8 cellular contexts compared by ENCODE assay signal in the genomic region with DNA sequence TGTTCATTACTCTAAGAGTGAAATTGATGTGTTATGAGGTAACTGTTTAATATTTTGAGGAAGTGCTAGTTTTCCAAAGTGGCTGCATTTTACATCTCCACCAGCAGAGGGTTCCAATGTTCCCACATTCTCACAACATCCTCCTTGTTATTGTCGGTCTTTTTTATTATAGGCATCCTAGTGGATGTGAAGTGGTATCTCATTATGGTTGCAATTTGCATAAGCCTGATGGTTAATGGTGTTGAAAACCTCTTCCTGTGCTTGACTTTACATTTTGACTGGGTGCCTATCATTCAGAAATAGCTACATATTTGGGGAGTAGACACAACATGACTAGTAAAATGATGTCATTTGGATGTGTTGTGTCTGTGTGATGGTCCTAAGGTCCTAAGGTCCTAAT.
DNase-seq lines count a peak whose midpoint lies in the region; ATAC-seq, FAIRE-seq and TF ChIP-seq lines count a peak whose summit lies in the region.

No MANE protein-coding gene starts in this region.

- no peak overlapping the region for H3K4me2 ChIP-seq in astrocyte (ENCODE audit: low read length)

- H2AFZ ChIP-seq in astrocyte (ENCODE audit: low read depth, low read length) = no peak overlapping the region

- H3K36me3 ChIP-seq in astrocyte (ENCODE audit: insufficient read depth, low read length) (no peaks in the 10 kb centered on the region), liver (ENCODE audit: control insufficient read depth in 4 of 4, insufficient read depth in 3 of 4, low read depth in 1 of 4, low read length in 3 of 4) (no peaks in the 10 kb centered on the region)

- no peak overlapping the region for H3K4me3 ChIP-seq in astrocyte (ENCODE audit: insufficient read depth, low read depth, low read length)
- no peak overlapping the region for H3K4me3 ChIP-seq in liver (ENCODE audit: low read depth in 1 of 3, low read length in 3 of 3)

- H3K9ac ChIP-seq in astrocyte (ENCODE audit: low read length) (no peak overlapping the region), liver (ENCODE audit: low read depth in 1 of 2, low read length in 2 of 2) (no peak overlapping the region)

- ATAC-seq in GM18508 (IDR thresholded peaks at IDR 0.05; ENCODE audit: insufficient read depth, unreplicated experiment) (peak; percentile 78), HG02885 (IDR thresholded peaks at IDR 0.05; ENCODE audit: poor library complexity, unreplicated experiment) (peak; percentile 81)

- no peaks in the 10 kb centered on the region for H4K20me1 ChIP-seq in astrocyte (ENCODE audit: insufficient read depth, low read length)

- H3K27ac ChIP-seq in astrocyte (ENCODE audit: low read depth, low read length) (no peak overlapping the region), liver (ENCODE audit: low read depth in 1 of 2, low read length in 2 of 2) (no peak overlapping the region)

- DNase-seq in Ammon's horn (ENCODE audit: low spot score) (peak; percentile 25), NCI-H1694 (lab: John Stamatoyannopoulos, UW) (peak; percentile 61), astrocyte (ENCODE audit: low read depth) (peak; percentile 11), globus pallidus (ENCODE audit: low spot score) (no peak)
- DNase-seq in central memory CD4-positive, alpha-beta T cell = no peak

- H3K4me3 Mint-ChIP-seq in astrocyte (ENCODE audit: unreplicated experiment) = no peak overlapping the region

- H3K79me2 ChIP-seq in astrocyte (ENCODE audit: insufficient read depth, low read length) = no peaks in the 10 kb centered on the region

- H3K4me1 ChIP-seq in astrocyte (ENCODE audit: insufficient read depth, low read length) (no peaks in the 10 kb centered on the region), liver (ENCODE audit: control insufficient read depth in 4 of 4, insufficient read depth in 4 of 4, low read length in 3 of 4) (no peaks in the 10 kb centered on the region)

- H3K9me3 ChIP-seq in astrocyte (ENCODE audit: insufficient read depth, low read depth, low read length) (no peaks in the 10 kb centered on the region), liver (ENCODE audit: control insufficient read depth in 4 of 4, low read length in 3 of 4) (no peaks in the 10 kb centered on the region)

- H3K9me3 Mint-ChIP-seq in astrocyte (ENCODE audit: unreplicated experiment) = no peaks in the 10 kb centered on the region

- TF ChIP-seq CTCF in astrocyte (IDR thresholded peaks at IDR 0.05; ENCODE audit: insufficient read depth, low read depth, low read length) (peak; percentile 69), liver (IDR thresholded peaks at IDR 0.05; ENCODE audit: low read depth, low read length, missing input control) (peak; percentile 71)

- peak; percentile 72 to 80 for TF ChIP-seq RAD21 in liver (IDR thresholded peaks at IDR 0.05)

- no peaks in the 10 kb centered on the region for H3K27me3 Mint-ChIP-seq in astrocyte (ENCODE audit: low read depth, unreplicated experiment)

- no peaks in the 10 kb centered on the region for H3K36me3 Mint-ChIP-seq in astrocyte (ENCODE audit: low read depth, unreplicated experiment)

- peak; percentile 70 for FAIRE-seq in astrocyte (lab: Jason Lieb, UNC)

- H3K4me1 Mint-ChIP-seq in astrocyte (ENCODE audit: low read depth, unreplicated experiment) = peaks cover 3% of the 10 kb centered on the region

- 3% methylated on average over 1 of the region's 1 CpG for WGBS in liver

- H3K27me3 ChIP-seq in astrocyte (ENCODE audit: insufficient read depth, low read length) (no peaks in the 10 kb centered on the region), liver (ENCODE audit: control insufficient read depth in 4 of 4, insufficient read depth in 4 of 4, low read length in 3 of 4) (no peaks in the 10 kb centered on the region)

- no peak overlapping the region for H3K27ac Mint-ChIP-seq in astrocyte (ENCODE audit: unreplicated experiment)

TF ChIP-seq in liver, 16 proteins besides CTCF, POLR2A, EP300 and RAD21:
- TF ChIP-seq TAF1 (conservative IDR thresholded peaks at IDR 0.05) = no peak
- TF ChIP-seq GABPA (IDR thresholded peaks at IDR 0.05 in 1 of 2, conservative IDR thresholded peaks at IDR 0.05 in 1 of 2) = no peak
- TF ChIP-seq EGR1 (IDR thresholded peaks at IDR 0.05; ENCODE audit: low read depth in 2 of 2) = no peak
TF ChIP-seq in liver: peak in this region for 0.

Comparison
In these comparisons a context has a peak if more than half of its experiments do, and no peak if none do; other contexts are left out.
1. DNase-seq: peak in Ammon's horn (single experiment), NCI-H1694 (single experiment) and astrocyte (single experiment); none in central memory CD4-positive, alpha-beta T cell (single experiment) and globus pallidus (single experiment).